In the genomic region with DNA sequence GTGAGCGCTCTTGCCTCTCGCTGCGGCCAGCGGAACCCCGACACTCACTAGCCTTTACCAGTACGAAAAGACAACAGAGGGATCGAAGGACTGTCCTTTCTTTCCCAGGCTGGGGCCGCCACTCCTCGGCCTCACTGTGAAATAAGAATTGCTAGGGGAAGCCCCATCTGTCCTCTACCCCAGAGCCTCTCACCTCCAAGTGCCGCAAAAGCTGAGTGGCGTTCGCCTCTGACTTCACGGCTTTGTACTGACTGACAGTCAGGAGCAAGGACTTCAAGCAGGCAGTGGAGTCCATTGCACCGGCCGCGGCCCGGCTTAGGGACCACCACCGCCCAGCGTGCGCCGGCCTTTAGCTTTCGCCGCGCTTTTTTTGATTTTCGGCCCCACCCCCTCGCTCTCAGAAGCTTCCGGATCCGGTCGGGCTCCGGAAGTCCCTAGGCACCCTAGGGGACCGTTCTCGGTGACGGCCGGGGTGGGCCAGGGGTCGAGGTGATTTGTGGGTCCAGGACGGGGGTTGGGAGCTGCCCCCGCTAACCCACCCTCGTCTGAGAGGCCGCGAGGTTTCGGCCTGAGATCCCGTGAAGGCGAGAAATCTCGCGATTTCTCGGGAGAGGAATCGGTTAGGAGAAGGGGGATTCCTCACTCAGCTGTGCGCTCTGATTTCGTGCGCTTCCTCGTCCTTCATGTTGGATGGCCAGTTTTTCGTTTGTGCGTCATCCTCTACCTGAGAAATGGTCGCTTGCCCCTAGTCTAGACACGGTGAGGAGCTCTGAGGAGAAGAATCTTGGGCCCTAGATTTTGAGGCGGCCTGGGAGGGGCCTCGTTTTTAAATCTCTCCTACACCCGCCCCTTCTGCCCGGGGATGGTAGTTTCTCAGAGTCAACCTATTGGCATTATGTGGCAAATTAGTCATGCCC, we compare ENCODE assay signal across 1 cellular context.
A peak's percentile ranks its signal among the peaks of the same experiment; 100 is the strongest.
TF ChIP-seq lines count a peak whose summit lies in the region.

Gene CIP2A, minus strand, starts transcription at position 358 of the 917 bp plus-strand sequence. Its CDS starts 63 bp downstream, at position 295.
Gene DZIP3, plus strand, starts transcription at position 642 of the 917 bp plus-strand sequence. CDS start 15,685 bp downstream, outside the sequence.

TF ChIP-seq in GM12878, 131 proteins besides CTCF, POLR2A, EP300 and RAD21 (continued from another document):
- TF ChIP-seq ATF2 (IDR thresholded peaks at IDR 0.05; ENCODE audit: low read length) (peak; percentile 22), SMAD5 (IDR thresholded peaks at IDR 0.05; ENCODE audit: low read depth) (peak; percentile 50; the same call in 1 of the 2 replicates), ZNF24 (IDR thresholded peaks at IDR 0.05) (no peak), SIX5 (IDR thresholded peaks at IDR 0.05; ENCODE audit: low read depth, low read length, severe bottlenecking) (peak; percentile 33), RBBP5 (conservative IDR thresholded peaks at IDR 0.05) (peak; percentile 96), TARDBP (IDR thresholded peaks at IDR 0.05; ENCODE audit: borderline replicate concordance) (no peak), SMARCA5 (IDR thresholded peaks at IDR 0.05) (no peak), SPI1 (IDR thresholded peaks at IDR 0.05; ENCODE audit: borderline replicate concordance, insufficient read depth, low read depth, low read length) (no peak), BRCA1 (IDR thresholded peaks at IDR 0.05; ENCODE audit: low read depth, low read length) (peak; percentile 76), SP1 (IDR thresholded peaks at IDR 0.05; ENCODE audit: low read depth, low read length) (no peak), PAX5 (IDR thresholded peaks at IDR 0.05; ENCODE audit: borderline replicate concordance, low read depth, low read length) (0 out of 2 replicates have a peak, but pooled peaks have one; percentile 37), CHD2 (IDR thresholded peaks at IDR 0.05; ENCODE audit: borderline replicate concordance, low read depth, low read length) (peak; percentile 98), PML (IDR thresholded peaks at IDR 0.05; ENCODE audit: low read length) (peak; percentile 87), LARP7 (IDR thresholded peaks at IDR 0.05) (0 out of 2 replicates have a peak, but pooled peaks have one; percentile 66), NBN (IDR thresholded peaks at IDR 0.05) (no peak; the same call in 1 of the 2 replicates), TCF12 (IDR thresholded peaks at IDR 0.05; ENCODE audit: low read depth, low read length) (0 out of 2 replicates have a peak, but pooled peaks have one; percentile 3), JUNB (IDR thresholded peaks at IDR 0.05) (no peak), FOXK2 (IDR thresholded peaks at IDR 0.05) (no peak), MXI1 (IDR thresholded peaks at IDR 0.05; ENCODE audit: low read depth, low read length) (peak; percentile 99), NR2C2 (IDR thresholded peaks at IDR 0.05; ENCODE audit: borderline replicate concordance, control insufficient read depth, insufficient read length, low read depth) (no peak), POU2F2 (IDR thresholded peaks at IDR 0.05; ENCODE audit: borderline replicate concordance, low read depth, low read length) (peak; percentile 78; the same call in 2 of the 3 replicates), POLR2AphosphoS2 (IDR thresholded peaks at IDR 0.05; ENCODE audit: low read depth, low read length) (peak; percentile 79; the same call in 1 of the 2 replicates), STAT3 (IDR thresholded peaks at IDR 0.05; ENCODE audit: low read depth, low read length) (no peak), FOS (IDR thresholded peaks at IDR 0.05; ENCODE audit: borderline replicate concordance, extremely low read depth, insufficient read length) (no peak), E2F4 (IDR thresholded peaks at IDR 0.05; ENCODE audit: low read depth, low read length) (peak; percentile 92), MYB (IDR thresholded peaks at IDR 0.05; ENCODE audit: borderline replicate concordance, low read depth, low read length) (no peak), IRF4 (IDR thresholded peaks at IDR 0.05; ENCODE audit: low read depth, low read length) (no peak), GABPA (IDR thresholded peaks at IDR 0.05; ENCODE audit: low read depth) (peak; percentile 96), NR2C1 (IDR thresholded peaks at IDR 0.05) (peak; percentile 67), PAX8 (IDR thresholded peaks at IDR 0.05) (no peak), RCOR1 (conservative IDR thresholded peaks at IDR 0.05; ENCODE audit: low read depth, low read length) (no peak), SMAD1 (IDR thresholded peaks at IDR 0.05; ENCODE audit: low read depth, partially characterized antibody) (peak; percentile 24), ZNF384 (IDR thresholded peaks at IDR 0.05; ENCODE audit: borderline replicate concordance, low read depth, low read length) (peak; percentile 59; the same call in 1 of the 2 replicates), CHD1 (IDR thresholded peaks at IDR 0.05; ENCODE audit: low read depth, low read length) (peak; percentile 54; the same call in 1 of the 2 replicates), CBFB (IDR thresholded peaks at IDR 0.05; ENCODE audit: low read depth) (peak; percentile 82), EZH2 (IDR thresholded peaks at IDR 0.05; ENCODE audit: borderline replicate concordance, control insufficient read depth, low read depth, low read length) (no peak)
- TF ChIP-seq, protein P1, sequence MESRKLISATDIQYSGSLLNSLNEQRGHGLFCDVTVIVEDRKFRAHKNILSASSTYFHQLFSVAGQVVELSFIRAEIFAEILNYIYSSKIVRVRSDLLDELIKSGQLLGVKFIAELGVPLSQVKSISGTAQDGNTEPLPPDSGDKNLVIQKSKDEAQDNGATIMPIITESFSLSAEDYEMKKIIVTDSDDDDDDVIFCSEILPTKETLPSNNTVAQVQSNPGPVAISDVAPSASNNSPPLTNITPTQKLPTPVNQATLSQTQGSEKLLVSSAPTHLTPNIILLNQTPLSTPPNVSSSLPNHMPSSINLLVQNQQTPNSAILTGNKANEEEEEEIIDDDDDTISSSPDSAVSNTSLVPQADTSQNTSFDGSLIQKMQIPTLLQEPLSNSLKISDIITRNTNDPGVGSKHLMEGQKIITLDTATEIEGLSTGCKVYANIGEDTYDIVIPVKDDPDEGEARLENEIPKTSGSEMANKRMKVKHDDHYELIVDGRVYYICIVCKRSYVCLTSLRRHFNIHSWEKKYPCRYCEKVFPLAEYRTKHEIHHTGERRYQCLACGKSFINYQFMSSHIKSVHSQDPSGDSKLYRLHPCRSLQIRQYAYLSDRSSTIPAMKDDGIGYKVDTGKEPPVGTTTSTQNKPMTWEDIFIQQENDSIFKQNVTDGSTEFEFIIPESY (IDR thresholded peaks at IDR 0.05) = no peak
- TF ChIP-seq, protein P2, sequence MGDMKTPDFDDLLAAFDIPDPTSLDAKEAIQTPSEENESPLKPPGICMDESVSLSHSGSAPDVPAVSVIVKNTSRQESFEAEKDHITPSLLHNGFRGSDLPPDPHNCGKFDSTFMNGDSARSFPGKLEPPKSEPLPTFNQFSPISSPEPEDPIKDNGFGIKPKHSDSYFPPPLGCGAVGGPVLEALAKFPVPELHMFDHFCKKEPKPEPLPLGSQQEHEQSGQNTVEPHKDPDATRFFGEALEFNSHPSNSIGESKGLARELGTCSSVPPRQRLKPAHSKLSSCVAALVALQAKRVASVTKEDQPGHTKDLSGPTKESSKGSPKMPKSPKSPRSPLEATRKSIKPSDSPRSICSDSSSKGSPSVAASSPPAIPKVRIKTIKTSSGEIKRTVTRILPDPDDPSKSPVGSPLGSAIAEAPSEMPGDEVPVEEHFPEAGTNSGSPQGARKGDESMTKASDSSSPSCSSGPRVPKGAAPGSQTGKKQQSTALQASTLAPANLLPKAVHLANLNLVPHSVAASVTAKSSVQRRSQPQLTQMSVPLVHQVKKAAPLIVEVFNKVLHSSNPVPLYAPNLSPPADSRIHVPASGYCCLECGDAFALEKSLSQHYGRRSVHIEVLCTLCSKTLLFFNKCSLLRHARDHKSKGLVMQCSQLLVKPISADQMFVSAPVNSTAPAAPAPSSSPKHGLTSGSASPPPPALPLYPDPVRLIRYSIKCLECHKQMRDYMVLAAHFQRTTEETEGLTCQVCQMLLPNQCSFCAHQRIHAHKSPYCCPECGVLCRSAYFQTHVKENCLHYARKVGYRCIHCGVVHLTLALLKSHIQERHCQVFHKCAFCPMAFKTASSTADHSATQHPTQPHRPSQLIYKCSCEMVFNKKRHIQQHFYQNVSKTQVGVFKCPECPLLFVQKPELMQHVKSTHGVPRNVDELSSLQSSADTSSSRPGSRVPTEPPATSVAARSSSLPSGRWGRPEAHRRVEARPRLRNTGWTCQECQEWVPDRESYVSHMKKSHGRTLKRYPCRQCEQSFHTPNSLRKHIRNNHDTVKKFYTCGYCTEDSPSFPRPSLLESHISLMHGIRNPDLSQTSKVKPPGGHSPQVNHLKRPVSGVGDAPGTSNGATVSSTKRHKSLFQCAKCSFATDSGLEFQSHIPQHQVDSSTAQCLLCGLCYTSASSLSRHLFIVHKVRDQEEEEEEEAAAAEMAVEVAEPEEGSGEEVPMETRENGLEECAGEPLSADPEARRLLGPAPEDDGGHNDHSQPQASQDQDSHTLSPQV (IDR thresholded peaks at IDR 0.05) = no peak
- TF ChIP-seq, protein P3, sequence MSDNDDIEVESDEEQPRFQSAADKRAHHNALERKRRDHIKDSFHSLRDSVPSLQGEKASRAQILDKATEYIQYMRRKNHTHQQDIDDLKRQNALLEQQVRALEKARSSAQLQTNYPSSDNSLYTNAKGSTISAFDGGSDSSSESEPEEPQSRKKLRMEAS (IDR thresholded peaks at IDR 0.05; ENCODE audit: low read depth, low read length) = peak; percentile 93
- TF ChIP-seq, protein P4, sequence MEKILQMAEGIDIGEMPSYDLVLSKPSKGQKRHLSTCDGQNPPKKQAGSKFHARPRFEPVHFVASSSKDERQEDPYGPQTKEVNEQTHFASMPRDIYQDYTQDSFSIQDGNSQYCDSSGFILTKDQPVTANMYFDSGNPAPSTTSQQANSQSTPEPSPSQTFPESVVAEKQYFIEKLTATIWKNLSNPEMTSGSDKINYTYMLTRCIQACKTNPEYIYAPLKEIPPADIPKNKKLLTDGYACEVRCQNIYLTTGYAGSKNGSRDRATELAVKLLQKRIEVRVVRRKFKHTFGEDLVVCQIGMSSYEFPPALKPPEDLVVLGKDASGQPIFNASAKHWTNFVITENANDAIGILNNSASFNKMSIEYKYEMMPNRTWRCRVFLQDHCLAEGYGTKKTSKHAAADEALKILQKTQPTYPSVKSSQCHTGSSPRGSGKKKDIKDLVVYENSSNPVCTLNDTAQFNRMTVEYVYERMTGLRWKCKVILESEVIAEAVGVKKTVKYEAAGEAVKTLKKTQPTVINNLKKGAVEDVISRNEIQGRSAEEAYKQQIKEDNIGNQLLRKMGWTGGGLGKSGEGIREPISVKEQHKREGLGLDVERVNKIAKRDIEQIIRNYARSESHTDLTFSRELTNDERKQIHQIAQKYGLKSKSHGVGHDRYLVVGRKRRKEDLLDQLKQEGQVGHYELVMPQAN (conservative IDR thresholded peaks at IDR 0.05) = peak; percentile 100
- TF ChIP-seq, protein P5, sequence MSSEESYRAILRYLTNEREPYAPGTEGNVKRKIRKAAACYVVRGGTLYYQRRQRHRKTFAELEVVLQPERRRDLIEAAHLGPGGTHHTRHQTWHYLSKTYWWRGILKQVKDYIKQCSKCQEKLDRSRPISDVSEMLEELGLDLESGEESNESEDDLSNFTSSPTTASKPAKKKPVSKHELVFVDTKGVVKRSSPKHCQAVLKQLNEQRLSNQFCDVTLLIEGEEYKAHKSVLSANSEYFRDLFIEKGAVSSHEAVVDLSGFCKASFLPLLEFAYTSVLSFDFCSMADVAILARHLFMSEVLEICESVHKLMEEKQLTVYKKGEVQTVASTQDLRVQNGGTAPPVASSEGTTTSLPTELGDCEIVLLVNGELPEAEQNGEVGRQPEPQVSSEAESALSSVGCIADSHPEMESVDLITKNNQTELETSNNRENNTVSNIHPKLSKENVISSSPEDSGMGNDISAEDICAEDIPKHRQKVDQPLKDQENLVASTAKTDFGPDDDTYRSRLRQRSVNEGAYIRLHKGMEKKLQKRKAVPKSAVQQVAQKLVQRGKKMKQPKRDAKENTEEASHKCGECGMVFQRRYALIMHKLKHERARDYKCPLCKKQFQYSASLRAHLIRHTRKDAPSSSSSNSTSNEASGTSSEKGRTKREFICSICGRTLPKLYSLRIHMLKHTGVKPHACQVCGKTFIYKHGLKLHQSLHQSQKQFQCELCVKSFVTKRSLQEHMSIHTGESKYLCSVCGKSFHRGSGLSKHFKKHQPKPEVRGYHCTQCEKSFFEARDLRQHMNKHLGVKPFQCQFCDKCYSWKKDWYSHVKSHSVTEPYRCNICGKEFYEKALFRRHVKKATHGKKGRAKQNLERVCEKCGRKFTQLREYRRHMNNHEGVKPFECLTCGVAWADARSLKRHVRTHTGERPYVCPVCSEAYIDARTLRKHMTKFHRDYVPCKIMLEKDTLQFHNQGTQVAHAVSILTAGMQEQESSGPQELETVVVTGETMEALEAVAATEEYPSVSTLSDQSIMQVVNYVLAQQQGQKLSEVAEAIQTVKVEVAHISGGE (CRISPR knock-in tag; IDR thresholded peaks at IDR 0.05) = peak; percentile 54; the same call in 1 of the 2 replicates
